1 cellular context compared by ENCODE assay signal in the genomic region with DNA sequence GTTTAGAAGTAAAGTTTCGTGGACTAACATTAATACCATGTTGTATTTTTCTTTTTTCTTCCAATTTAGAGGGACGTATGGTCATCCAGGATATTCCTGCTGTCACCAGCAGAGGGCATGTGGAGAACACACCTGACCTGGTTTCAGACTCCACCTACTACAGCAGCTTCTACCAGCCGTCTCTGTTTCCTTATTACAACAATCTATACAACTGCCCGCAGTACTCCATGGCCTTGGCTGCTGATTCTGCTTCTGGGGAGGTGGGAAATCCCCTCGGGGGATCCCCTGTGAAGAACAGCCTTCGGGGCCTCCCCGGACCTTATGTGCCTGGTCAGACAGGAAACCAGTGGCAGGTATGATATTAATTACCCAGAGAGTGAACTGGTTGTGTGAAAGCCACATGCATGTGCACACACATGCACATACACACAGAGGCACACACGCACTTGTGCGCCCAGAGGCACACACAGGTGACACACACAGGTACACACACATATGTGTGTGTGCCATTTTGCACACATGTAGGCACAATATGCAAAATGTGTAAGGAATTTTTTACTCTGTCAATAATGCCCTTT.
TF ChIP-seq lines count a peak whose summit lies in the region.

No MANE protein-coding gene starts in this region.

TF ChIP-seq in HepG2, 621 proteins besides CTCF, POLR2A, EP300 and RAD21 (continued from another document):
- TF ChIP-seq MLX (CRISPR knock-in tag; IDR thresholded peaks at IDR 0.05) (no peak), RXRB (CRISPR knock-in tag; IDR thresholded peaks at IDR 0.05; ENCODE audit: borderline replicate concordance) (0 out of 2 replicates have a peak, but pooled peaks have one; percentile 17), ZNF614 (CRISPR knock-in tag; IDR thresholded peaks at IDR 0.05; ENCODE audit: borderline replicate concordance) (no peak)
TF ChIP-seq in HepG2: peak in this region for 8.
